11 cellular contexts compared by ENCODE assay signal in the genomic region with DNA sequence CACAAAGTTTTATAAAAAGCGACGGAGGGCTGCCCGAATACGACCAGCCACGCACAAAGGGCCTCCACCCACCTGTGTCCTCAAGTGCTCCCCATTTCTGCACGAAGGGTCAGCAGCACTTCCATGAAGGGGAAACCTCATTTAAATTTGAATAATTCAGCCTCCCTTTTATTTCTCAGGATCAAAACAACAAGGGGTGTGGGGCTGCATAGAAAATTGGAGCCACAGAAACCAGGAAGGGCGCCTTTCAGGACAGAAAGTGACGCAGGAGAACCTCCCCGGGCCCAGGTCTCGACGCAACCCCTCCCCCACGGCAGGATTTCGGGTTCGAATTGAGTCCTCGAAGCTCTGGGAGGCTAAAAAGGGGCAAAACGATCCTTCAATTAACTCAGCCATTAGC. TPM values are rescaled to one million over a fixed set of nuclear protein-coding genes. Genes with fewer than 3 reads are reported as not detected.
DNase-seq lines count a peak whose midpoint lies in the region; ATAC-seq and TF ChIP-seq lines count a peak whose summit lies in the region.
"Had no signal": no experiment of that assay in that cellular context is flagged by ENCODE, and none has a peak within 500 bp of the region (broad histone marks: within the 10 kb centered on the region; RNA-seq: fewer than 3 reads in every experiment).

No MANE protein-coding gene starts in this region.

- H3K4me2 ChIP-seq in OCI-LY7 (ENCODE audit: low read length), result peak overlapping the region; percentile 60; the same call in 1 of the 2 replicates

- POLR2A ChIA-PET in OCI-LY7 (lab: Charles Lee), result no interaction called here

- no peak for DNase-seq in OCI-LY7 (ENCODE audit: low spot score)
- no peak for DNase-seq in esophagus squamous epithelium (lab: John Stamatoyannopoulos, UW)
- no peak for DNase-seq in middle frontal gyrus (ENCODE audit: extremely low spot score, low spot score)
- DNase-seq in cortex of kidney (lab: John Stamatoyannopoulos, UW), result no peak
- DNase-seq in HK-2 (ENCODE audit: unreplicated experiment), result no peak
- DNase-seq: effector CD4-positive, alpha-beta T cell; HCEC 1CT had no signal

- WGBS in esophagus squamous epithelium, 2 donors, result 39 to 44% methylated on average over 16 of the region's 16 CpGs
- WGBS in gastroesophageal sphincter (ENCODE audit: low coverage in 1 of 2), 2 donors, result 29 to 35% methylated on average over 16 of the region's 16 CpGs

- H3K27ac ChIP-seq in C4-2B (peak overlapping the region; percentile 97), OCI-LY7 (ENCODE audit: low read depth, low read length, poor library complexity, severe bottlenecking) (no peak overlapping the region), esophagus squamous epithelium (peak overlapping the region; percentile 16 to 85 (median 50)), gastroesophageal sphincter (peak overlapping the region in 2 of 4 donors; percentile 70 to 78)

- TSS peak; percentile 91 for BruUV-seq in OCI-LY7 (replicated peaks; lab: Mats Ljungman, UMichigan)

- H2AFZ ChIP-seq in OCI-LY7 (ENCODE audit: low read length), result no peak overlapping the region
- no peak overlapping the region for H2AFZ ChIP-seq in neuron (ENCODE audit: low read depth, low read length)

- H3K79me2 ChIP-seq in OCI-LY7 (ENCODE audit: insufficient read depth, low read depth, low read length), result no peaks in the 10 kb centered on the region

- H3K4me3 ChIP-seq in OCI-LY7 (ENCODE audit: low read depth, low read length, poor library complexity, severe bottlenecking), result no peak overlapping the region
- peak overlapping the region; percentile 53 to 79 (median 58) for H3K4me3 ChIP-seq in esophagus squamous epithelium
- peak overlapping the region; percentile 84 for H3K4me3 ChIP-seq in neuron (ENCODE audit: low read length)
- peak overlapping the region in 1 of 2 donors; percentile 57 for H3K4me3 ChIP-seq in gastroesophageal sphincter

- TF ChIP-seq EP300 in gastroesophageal sphincter (IDR thresholded peaks at IDR 0.05), result no peak

- TF ChIP-seq POLR2A in esophagus squamous epithelium (IDR thresholded peaks at IDR 0.05) (no peak), gastroesophageal sphincter (IDR thresholded peaks at IDR 0.05) (no peak)

- no peak for ATAC-seq in gastroesophageal sphincter

- TF ChIP-seq CTCF in C4-2B (conservative IDR thresholded peaks at IDR 0.05), result no peak
- no peak for TF ChIP-seq CTCF in OCI-LY7 (conservative IDR thresholded peaks at IDR 0.05; ENCODE audit: low read length)
- no peak for TF ChIP-seq CTCF in esophagus squamous epithelium (IDR thresholded peaks at IDR 0.05)
- TF ChIP-seq CTCF in gastroesophageal sphincter (IDR thresholded peaks at IDR 0.05), result no peak

- no peaks in the 10 kb centered on the region for H3K36me3 ChIP-seq in OCI-LY7 (ENCODE audit: insufficient read depth, low read length)
- peaks cover 0 to 15% (median 0%) of the 10 kb centered on the region in 3 donors for H3K36me3 ChIP-seq in esophagus squamous epithelium
- H3K36me3 ChIP-seq in neuron (ENCODE audit: insufficient read depth, low read length), result peaks cover 9% of the 10 kb centered on the region
- H3K36me3 ChIP-seq in gastroesophageal sphincter, result no peaks in the 10 kb centered on the region

- no peaks in the 10 kb centered on the region for H4K20me1 ChIP-seq in OCI-LY7 (ENCODE audit: insufficient read depth, low read length)

- intact Hi-C loops in OCI-LY7 (cut with micrococcal nuclease; ENCODE audit: unreplicated experiment), result loop anchor here (5.0 kb wide), 1 partner anchor 147 kb away; no protein-coding TSS in a partner anchor
- intact Hi-C loops in esophagus squamous epithelium (cut with DNase I), result loop anchor here (5.0 to 10.0 kb wide), 2 partner anchors 107 to 135 kb away; no protein-coding TSS in a partner anchor

- H3K9me2 ChIP-seq in OCI-LY7 (ENCODE audit: insufficient read depth, low read length), result no peaks in the 10 kb centered on the region

- CTCF ChIA-PET in OCI-LY7 (lab: Charles Lee; ENCODE audit: unreplicated experiment), result no interaction called here

- peaks cover 49% of the 10 kb centered on the region for H3K4me1 ChIP-seq in OCI-LY7 (ENCODE audit: insufficient read depth, low read length, poor library complexity, severe bottlenecking)
- peaks cover 55 to 94% (median 60%) of the 10 kb centered on the region in 3 donors for H3K4me1 ChIP-seq in esophagus squamous epithelium
- H3K4me1 ChIP-seq in neuron (ENCODE audit: insufficient read depth, low read length), result peaks cover 64% of the 10 kb centered on the region
- H3K4me1 ChIP-seq in gastroesophageal sphincter, result peaks cover 0 to 81% (median 25%) of the 10 kb centered on the region in 3 donors

- H3K9me3 ChIP-seq in OCI-LY7 (ENCODE audit: low read length) (no peaks in the 10 kb centered on the region), esophagus squamous epithelium (peaks cover 0 to under 1% (median 0%) of the 10 kb centered on the region in 3 donors), neuron (ENCODE audit: low read length) (no peaks in the 10 kb centered on the region), gastroesophageal sphincter (no peaks in the 10 kb centered on the region)

- H3K27me3 ChIP-seq in esophagus squamous epithelium (peaks cover 0 to 74% (median 2%) of the 10 kb centered on the region in 4 donors), neuron (ENCODE audit: insufficient read depth, low read length) (no peaks in the 10 kb centered on the region), gastroesophageal sphincter (peaks cover 92% of the 10 kb centered on the region)

RNA-seq across cellular contexts. Expression of gene NRARP, which starts 2.1 kb away (rescaled TPM):
- 6.9 TPM in 2 replicates for total RNA-seq in OCI-LY7 (2014; rRNA removed; shearing (Covaris generic))
- total RNA-seq in OCI-LY7 (2022), result 6.4 and 8.9 TPM in 2 replicates
- total RNA-seq in esophagus squamous epithelium, result 10 to 100 TPM; 19.6 to 33.9 (median 27.5) TPM
- 10 to 100 TPM in 1 of 4 donors, 1 to 10 TPM in 3; 3.8 to 11.3 (median 4.3) TPM for total RNA-seq in gastroesophageal sphincter
- total RNA-seq: M059J had no signal

RNA-seq across cellular contexts. Expression of gene TOR4A, which starts 22.4 kb away (rescaled TPM):
- 11.6 and 11.7 TPM in 2 replicates for total RNA-seq in OCI-LY7 (2014; rRNA removed; shearing (Covaris generic))
- total RNA-seq in OCI-LY7 (2022) (19.7 and 22.3 TPM in 2 replicates), esophagus squamous epithelium (10 to 100 TPM in 3 of 4 donors, 1 to 10 TPM in 1; 8.8 to 17.5 (median 13.5) TPM), gastroesophageal sphincter (1 to 10 TPM; 4.7 to 7.4 (median 6.9) TPM)

RNA-seq across cellular contexts. Expression of gene NELFB, which starts 44.8 kb away (rescaled TPM):
- total RNA-seq in OCI-LY7 (2014; rRNA removed; shearing (Covaris generic)), result 59.5 and 62.6 TPM in 2 replicates
- total RNA-seq in OCI-LY7 (2022), result 74.8 and 76.1 TPM in 2 replicates
- 10 to 100 TPM; 26.1 to 41.4 (median 35.2) TPM for total RNA-seq in esophagus squamous epithelium
- total RNA-seq in gastroesophageal sphincter, result 10 to 100 TPM; 36.9 to 58.8 (median 45.2) TPM

RNA-seq across cellular contexts. Expression of gene STPG3, which starts 48.9 kb away (rescaled TPM):
- total RNA-seq in OCI-LY7 (2014; rRNA removed; shearing (Covaris generic)), result 0.73 TPM in 1 of 2 replicates, not detected in the other
- 1.7 and 2.7 TPM in 2 replicates for total RNA-seq in OCI-LY7 (2022)
- total RNA-seq in esophagus squamous epithelium, result not detected
- not detected for total RNA-seq in gastroesophageal sphincter
- total RNA-seq: M059J had no signal

RNA-seq across cellular contexts. Expression of gene TUBB4B, which starts 58.9 kb away (rescaled TPM):
- 376 and 417 TPM in 2 replicates for total RNA-seq in OCI-LY7 (2014; rRNA removed; shearing (Covaris generic))
- 402 and 443 TPM in 2 replicates for total RNA-seq in OCI-LY7 (2022)
- total RNA-seq in esophagus squamous epithelium, result 100 to 1,000 TPM; 367 to 753 (median 540) TPM
- total RNA-seq in gastroesophageal sphincter, result 100 to 1,000 TPM; 220 to 488 (median 265) TPM
